In genomic region chr16:30761427-30761927, GRCh38 we compare ENCODE assay signal across 8 cellular contexts. TPM values are rescaled to one million over a fixed set of nuclear protein-coding genes. Genes with fewer than 3 reads are reported as not detected.
DNase-seq lines count a peak whose midpoint lies in the region; ATAC-seq lines count a peak whose summit lies in the region.

No MANE protein-coding gene starts in this region.

- no peaks in the 10 kb centered on the region for H3K9me3 Mint-ChIP-seq in CD4-positive, CD25-positive, alpha-beta regulatory T cell

- peak overlapping the region in 2 of 3 donors; percentile 94 to 95 for H3K27ac Mint-ChIP-seq in CD4-positive, CD25-positive, alpha-beta regulatory T cell

- H3K9me3 ChIP-seq in CD4-positive, CD25-positive, alpha-beta regulatory T cell (ENCODE audit: control insufficient read depth in 2 of 2, low read length in 2 of 2) = no peaks in the 10 kb centered on the region
- H3K9me3 ChIP-seq in SJCRH30 (replicated peaks) (no peaks in the 10 kb centered on the region), adipocyte (ENCODE audit: control insufficient read depth, low read length) (no peaks in the 10 kb centered on the region), iPS-18a (ENCODE audit: control insufficient read depth, low read depth, low read length) (no peaks in the 10 kb centered on the region)

- peak overlapping the region; percentile 78 for H3K9ac ChIP-seq in adipocyte (ENCODE audit: low read length)
- peak overlapping the region; percentile 58 for H3K9ac ChIP-seq in iPS-18a (ENCODE audit: low read length)

- H3K36me3 ChIP-seq in CD4-positive, CD25-positive, alpha-beta regulatory T cell (ENCODE audit: control insufficient read depth, insufficient read depth, low read length) = peaks cover 28% of the 10 kb centered on the region
- H3K36me3 ChIP-seq in SJCRH30 = peaks cover 20% of the 10 kb centered on the region
- H3K36me3 ChIP-seq in adipocyte (ENCODE audit: control insufficient read depth, insufficient read depth, low read length, severe bottlenecking) = peaks cover 50% of the 10 kb centered on the region
- H3K36me3 ChIP-seq in iPS-18a (ENCODE audit: control insufficient read depth, low read depth, low read length) = peaks cover 34% of the 10 kb centered on the region

- no peaks in the 10 kb centered on the region for H3K27me3 ChIP-seq in CD4-positive, CD25-positive, alpha-beta regulatory T cell (ENCODE audit: control insufficient read depth, insufficient read depth, low read length)
- H3K27me3 ChIP-seq in SJCRH30 = no peaks in the 10 kb centered on the region
- H3K27me3 ChIP-seq in adipocyte (replicated peaks; ENCODE audit: control insufficient read depth, insufficient read depth, low read length) = no peaks in the 10 kb centered on the region
- H3K27me3 ChIP-seq in iPS-18a (ENCODE audit: control insufficient read depth, insufficient read depth, low read length) = no peaks in the 10 kb centered on the region

- H3K4me3 ChIP-seq in CD4-positive, CD25-positive, alpha-beta regulatory T cell (ENCODE audit: low read depth, low read length) = peak overlapping the region; percentile 93
- peak overlapping the region; percentile 67 for H3K4me3 ChIP-seq in SJCRH30
- peak overlapping the region; percentile 96 for H3K4me3 ChIP-seq in adipocyte (ENCODE audit: low read length)
- peak overlapping the region; percentile 88 for H3K4me3 ChIP-seq in iPS-18a (ENCODE audit: low read length)

- H3K4me3 Mint-ChIP-seq in CD4-positive, CD25-positive, alpha-beta regulatory T cell = peak overlapping the region; percentile 94 to 99 (median 97)

- no peaks in the 10 kb centered on the region for H3K27me3 Mint-ChIP-seq in CD4-positive, CD25-positive, alpha-beta regulatory T cell

- peaks cover 7% of the 10 kb centered on the region for H3K36me3 Mint-ChIP-seq in CD4-positive, CD25-positive, alpha-beta regulatory T cell

- peak; percentile 25 to 49 (median 39) for DNase-seq in CD4-positive, CD25-positive, alpha-beta regulatory T cell
- peak; percentile 80 to 81 for DNase-seq in SJCRH30
- peak; percentile 79 for DNase-seq in adipocyte (ENCODE audit: low read depth)
- DNase-seq in stimulated activated CD4-positive, alpha-beta T cell treated with anti-CD3 and anti-CD28 coated beads, Interleukin-15, amount 100 ng/mL, for 24 hours = peak; percentile 67
- DNase-seq in NCI-H226 = no peak

- H3K27ac ChIP-seq in CD4-positive, CD25-positive, alpha-beta regulatory T cell (ENCODE audit: insufficient read depth, low read length, poor library complexity, severe bottlenecking) = peak overlapping the region; percentile 81
- H3K27ac ChIP-seq in SJCRH30 (peak overlapping the region; percentile 34), iPS-18a (ENCODE audit: low read length) (no peak overlapping the region)

- peak; percentile 10 to 15 for ATAC-seq in CD4-positive, CD25-positive, alpha-beta regulatory T cell (ENCODE audit: low read depth in 2 of 2)
- ATAC-seq in GM19395 (IDR thresholded peaks at IDR 0.05; ENCODE audit: unreplicated experiment) (peak; percentile 38), HG03571 (IDR thresholded peaks at IDR 0.05; ENCODE audit: unreplicated experiment) (peak; percentile 28)

- H3K4me1 Mint-ChIP-seq in CD4-positive, CD25-positive, alpha-beta regulatory T cell = peaks cover 0 to 38% (median 27%) of the 10 kb centered on the region in 4 donors

- H3K4me1 ChIP-seq in CD4-positive, CD25-positive, alpha-beta regulatory T cell (ENCODE audit: control insufficient read depth, insufficient read depth, low read length, poor library complexity, severe bottlenecking) = peaks cover 25% of the 10 kb centered on the region
- H3K4me1 ChIP-seq in SJCRH30 (peaks cover 5% of the 10 kb centered on the region; the same call in 1 of the 2 replicates), adipocyte (ENCODE audit: control insufficient read depth, insufficient read depth, low read length) (peaks cover 20% of the 10 kb centered on the region), iPS-18a (ENCODE audit: control insufficient read depth, low read depth, low read length) (no peaks in the 10 kb centered on the region)

RNA-seq across cellular contexts. Expression of gene CFAP119, which starts 0.4 kb away (rescaled TPM):
- total RNA-seq in CD4-positive, CD25-positive, alpha-beta regulatory T cell = 1.8 TPM
- 1 to 10 TPM in 1 of 4 donors, under 1 TPM in 2, not detected in 1; 0.23 to 1.5 (median 0.59) TPM for polyA plus RNA-seq in CD4-positive, CD25-positive, alpha-beta regulatory T cell
- total RNA-seq in SJCRH30 (2014; rRNA removed; shearing (Covaris generic)) = 4.1 and 4.2 TPM in 2 replicates

RNA-seq across cellular contexts. Expression of gene RNF40, which starts 0.6 kb away (rescaled TPM):
- total RNA-seq in CD4-positive, CD25-positive, alpha-beta regulatory T cell = 66.2 TPM
- polyA plus RNA-seq in CD4-positive, CD25-positive, alpha-beta regulatory T cell = 10 to 100 TPM; 19.0 to 26.9 (median 22.9) TPM
- total RNA-seq in SJCRH30 (2014; rRNA removed; shearing (Covaris generic)) = 120 and 124 TPM in 2 replicates

RNA-seq across cellular contexts. Expression of gene PHKG2, which starts 13.3 kb away (rescaled TPM):
- total RNA-seq in CD4-positive, CD25-positive, alpha-beta regulatory T cell = 43.9 TPM
- polyA plus RNA-seq in CD4-positive, CD25-positive, alpha-beta regulatory T cell = 10 to 100 TPM; 39.5 to 48.5 (median 44.7) TPM
- total RNA-seq in SJCRH30 (2014; rRNA removed; shearing (Covaris generic)) = 26.3 and 26.4 TPM in 2 replicates

RNA-seq across cellular contexts. Expression of gene ZNF629, which starts 25.5 kb away (rescaled TPM):
- total RNA-seq in CD4-positive, CD25-positive, alpha-beta regulatory T cell = 0.49 TPM
- polyA plus RNA-seq in CD4-positive, CD25-positive, alpha-beta regulatory T cell = under 1 TPM; 0.23 to 0.79 (median 0.39) TPM
- 28.6 and 29.8 TPM in 2 replicates for total RNA-seq in SJCRH30 (2014; rRNA removed; shearing (Covaris generic))
